In the genomic region with DNA sequence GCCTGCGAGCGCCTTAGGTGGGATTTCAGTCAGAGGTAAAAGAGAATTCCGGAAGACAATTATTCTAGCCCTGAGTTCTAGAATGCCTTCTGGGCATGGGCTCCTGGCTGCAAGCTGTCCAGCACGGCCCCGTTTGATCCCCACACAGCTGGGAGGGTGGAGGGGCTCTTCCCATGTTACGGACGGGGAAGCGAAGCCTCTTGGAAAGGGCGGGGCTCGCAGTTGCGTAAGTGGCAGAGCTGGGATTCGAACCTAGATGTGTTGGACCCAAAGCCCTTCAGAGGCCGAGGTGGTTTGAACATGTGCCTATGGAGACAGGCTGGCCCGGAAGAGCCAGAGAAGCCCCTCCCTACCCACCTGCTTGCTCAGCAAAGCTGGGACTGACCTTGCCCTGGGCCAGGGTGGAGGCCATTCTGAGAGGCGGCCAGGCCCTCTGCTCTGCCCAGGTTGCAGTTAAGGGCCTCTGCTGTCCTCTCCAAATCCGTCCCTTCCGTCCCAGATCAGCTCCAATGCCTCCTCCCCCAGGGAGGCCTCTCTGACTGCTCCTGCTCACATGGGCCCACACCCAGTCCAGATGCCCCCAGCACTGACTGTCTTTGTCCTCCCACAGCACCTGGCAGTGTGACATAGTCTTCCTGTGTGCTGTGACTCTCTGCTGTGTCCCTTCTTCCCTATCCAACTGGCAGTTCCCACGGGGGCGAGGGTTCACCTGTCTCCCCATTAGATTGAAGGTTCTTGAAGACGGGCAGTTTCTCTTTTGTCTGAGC, we compare ENCODE assay signal across 2 cellular contexts.
TF ChIP-seq lines count a peak whose summit lies in the region.

No MANE protein-coding gene starts in this region.

TF ChIP-seq in K562, 482 proteins besides CTCF, POLR2A, EP300 and RAD21:
- TF ChIP-seq ZNF436 (CRISPR knock-in tag; IDR thresholded peaks at IDR 0.05) (peak; percentile 59), GTF2E2 (tag; IDR thresholded peaks at IDR 0.05) (no peak), VEZF1 (CRISPR knock-in tag; IDR thresholded peaks at IDR 0.05) (peak; percentile 27; the same call in 1 of the 2 replicates), KDM1A (IDR thresholded peaks at IDR 0.05) (0 out of 4 replicates have a peak, but pooled peaks of 1 of the 2 experiments have one; percentile 11), SMARCA5 (IDR thresholded peaks at IDR 0.05) (0 out of 2 replicates have a peak, but pooled peaks have one; percentile 36), ATF2 (CRISPR knock-in tag; IDR thresholded peaks at IDR 0.05) (no peak), CEBPB (tag; IDR thresholded peaks at IDR 0.05) (peak; percentile 79), ZFP36 (IDR thresholded peaks at IDR 0.05; ENCODE audit: low read depth, low read length, partially characterized antibody) (peak; percentile 97), BCOR (IDR thresholded peaks at IDR 0.05) (peak; percentile 38; the same call in 1 of the 2 replicates), MCM2 (IDR thresholded peaks at IDR 0.05; ENCODE audit: low read depth) (no peak), PHF20 (IDR thresholded peaks at IDR 0.05; ENCODE audit: partially characterized antibody) (no peak), ZNF232 (CRISPR knock-in tag; IDR thresholded peaks at IDR 0.05) (no peak)
- TF ChIP-seq, protein P1, sequence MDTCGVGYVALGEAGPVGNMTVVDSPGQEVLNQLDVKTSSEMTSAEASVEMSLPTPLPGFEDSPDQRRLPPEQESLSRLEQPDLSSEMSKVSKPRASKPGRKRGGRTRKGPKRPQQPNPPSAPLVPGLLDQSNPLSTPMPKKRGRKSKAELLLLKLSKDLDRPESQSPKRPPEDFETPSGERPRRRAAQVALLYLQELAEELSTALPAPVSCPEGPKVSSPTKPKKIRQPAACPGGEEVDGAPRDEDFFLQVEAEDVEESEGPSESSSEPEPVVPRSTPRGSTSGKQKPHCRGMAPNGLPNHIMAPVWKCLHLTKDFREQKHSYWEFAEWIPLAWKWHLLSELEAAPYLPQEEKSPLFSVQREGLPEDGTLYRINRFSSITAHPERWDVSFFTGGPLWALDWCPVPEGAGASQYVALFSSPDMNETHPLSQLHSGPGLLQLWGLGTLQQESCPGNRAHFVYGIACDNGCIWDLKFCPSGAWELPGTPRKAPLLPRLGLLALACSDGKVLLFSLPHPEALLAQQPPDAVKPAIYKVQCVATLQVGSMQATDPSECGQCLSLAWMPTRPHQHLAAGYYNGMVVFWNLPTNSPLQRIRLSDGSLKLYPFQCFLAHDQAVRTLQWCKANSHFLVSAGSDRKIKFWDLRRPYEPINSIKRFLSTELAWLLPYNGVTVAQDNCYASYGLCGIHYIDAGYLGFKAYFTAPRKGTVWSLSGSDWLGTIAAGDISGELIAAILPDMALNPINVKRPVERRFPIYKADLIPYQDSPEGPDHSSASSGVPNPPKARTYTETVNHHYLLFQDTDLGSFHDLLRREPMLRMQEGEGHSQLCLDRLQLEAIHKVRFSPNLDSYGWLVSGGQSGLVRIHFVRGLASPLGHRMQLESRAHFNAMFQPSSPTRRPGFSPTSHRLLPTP (IDR thresholded peaks at IDR 0.05; ENCODE audit: borderline replicate concordance, extremely low read depth, insufficient read length): peak; percentile 55
- TF ChIP-seq, protein P2, sequence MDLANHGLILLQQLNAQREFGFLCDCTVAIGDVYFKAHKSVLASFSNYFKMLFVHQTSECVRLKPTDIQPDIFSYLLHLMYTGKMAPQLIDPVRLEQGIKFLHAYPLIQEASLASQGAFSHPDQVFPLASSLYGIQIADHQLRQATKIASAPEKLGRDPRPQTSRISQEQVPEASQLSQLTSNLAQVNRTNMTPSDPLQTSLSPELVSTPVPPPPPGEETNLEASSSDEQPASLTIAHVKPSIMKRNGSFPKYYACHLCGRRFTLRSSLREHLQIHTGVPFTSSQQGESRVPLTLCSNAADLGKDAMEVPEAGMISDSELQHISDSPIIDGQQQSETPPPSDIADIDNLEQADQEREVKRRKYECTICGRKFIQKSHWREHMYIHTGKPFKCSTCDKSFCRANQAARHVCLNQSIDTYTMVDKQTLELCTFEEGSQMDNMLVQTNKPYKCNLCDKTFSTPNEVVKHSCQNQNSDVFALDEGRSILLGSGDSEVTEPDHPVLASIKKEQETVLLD (IDR thresholded peaks at IDR 0.05): no peak
TF ChIP-seq in K562: peak in this region for 8.

TF ChIP-seq in HEK293T, 16 proteins besides CTCF, POLR2A, EP300 and RAD21:
- TF ChIP-seq TARDBP (IDR thresholded peaks at IDR 0.05) (no peak), ARNT (IDR thresholded peaks at IDR 0.05) (no peak), FOXK2 (IDR thresholded peaks at IDR 0.05) (no peak), FOXA1 (IDR thresholded peaks at IDR 0.05) (no peak), CTBP1 (IDR thresholded peaks at IDR 0.05; ENCODE audit: borderline replicate concordance) (no peak), FOXM1 (IDR thresholded peaks at IDR 0.05; ENCODE audit: borderline replicate concordance) (no peak), NFRKB (IDR thresholded peaks at IDR 0.05) (no peak), HDGF (IDR thresholded peaks at IDR 0.05; ENCODE audit: borderline replicate concordance) (no peak), ZNF384 (IDR thresholded peaks at IDR 0.05) (no peak), ELF4 (IDR thresholded peaks at IDR 0.05) (no peak)
